In the genomic region with DNA sequence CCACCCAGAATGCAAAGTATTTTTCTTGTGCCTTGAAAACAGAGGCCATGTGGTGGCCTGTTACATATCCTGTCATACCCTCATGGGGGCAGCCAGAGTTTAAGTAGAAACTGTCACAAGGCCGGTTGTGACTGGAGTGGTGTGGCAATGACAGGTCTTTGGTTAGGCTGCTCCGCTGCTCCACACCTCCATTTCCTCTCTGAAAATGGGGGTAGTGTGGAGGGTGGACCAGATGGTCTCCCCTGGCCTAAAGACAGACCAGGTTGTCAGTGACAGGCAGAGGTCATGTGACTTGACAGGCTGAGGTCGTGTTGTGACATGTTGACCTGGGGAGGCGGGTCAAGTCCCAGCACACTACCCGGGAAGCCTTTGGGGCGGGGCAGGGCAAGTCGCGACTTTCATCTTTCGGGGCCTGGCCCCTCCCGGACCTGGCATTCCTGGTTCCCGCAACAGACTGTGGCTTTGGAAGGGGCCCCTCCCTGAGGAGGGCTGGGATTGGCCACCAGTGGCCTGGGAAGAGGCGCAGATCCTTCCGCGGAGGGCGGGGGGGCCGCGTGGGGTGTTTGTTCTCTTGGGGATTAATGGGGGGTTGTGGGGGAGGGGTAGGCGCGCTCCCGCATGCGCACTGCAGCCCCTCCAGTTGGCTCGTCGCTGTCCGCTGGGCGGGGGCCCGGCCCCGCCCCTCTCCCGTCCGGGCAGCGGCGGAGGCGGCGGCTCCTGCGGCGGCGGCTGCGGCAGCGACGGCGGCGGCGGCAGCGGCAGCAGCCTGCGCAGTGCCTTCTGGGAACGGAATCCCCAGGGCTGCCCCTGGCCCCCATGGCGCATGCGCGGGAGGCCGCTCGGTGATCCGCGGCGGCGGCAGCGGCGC, we compare ENCODE assay signal across 7 cellular contexts. TPM values are rescaled to one million over a fixed set of nuclear protein-coding genes. Genes with fewer than 3 reads are reported as not detected.
DNase-seq lines count a peak whose midpoint lies in the region; ATAC-seq and TF ChIP-seq lines count a peak whose summit lies in the region.

TSS of gene MBD6 (plus strand) at position 806 of the 868 bp plus-strand sequence. CDS start 1,480 bp downstream, outside the sequence.

- H3K4me3 Mint-ChIP-seq in T-helper 2 cell treated with Interferon-gamma antibody and Interleukin-4, amounts not matched to agents 5 μg/mL and 100 μg/mL, for 36 hours = peak within 1 kb of the TSS; percentile 97

- H3K27me3 Mint-ChIP-seq in T-helper 2 cell treated with Interferon-gamma antibody and Interleukin-4, amounts not matched to agents 5 μg/mL and 100 μg/mL, for 36 hours (ENCODE audit: low read depth) = peaks cover 5% of the 10 kb centered on the region

- H3K36me3 Mint-ChIP-seq in T-helper 2 cell treated with Interferon-gamma antibody and Interleukin-4, amounts not matched to agents 5 μg/mL and 100 μg/mL, for 36 hours (ENCODE audit: low read depth) = peaks cover 54% of the 10 kb centered on the region

- H3K27ac ChIP-seq in ascending aorta = peak within 1 kb of the TSS; percentile 97 to 99

- H3K4me3 ChIP-seq in ascending aorta = peak within 1 kb of the TSS; percentile 80 to 81

- no peak for TF ChIP-seq CTCF in ascending aorta (IDR thresholded peaks at IDR 0.05)

- intact Hi-C loops in ascending aorta (cut with DNase I) = loop anchor here (1.0 to 5.0 kb wide), 4 partner anchors 25 to 1405 kb away; partner anchors contain the start of genes DCTN2, NAB2, RPL41 and ZC3H10

- peak; percentile 84 for DNase-seq in NCI-H2029 (lab: John Stamatoyannopoulos, UW)
- DNase-seq in T-helper 2 cell treated with Interferon-gamma antibody and Interleukin-4, amounts not matched to agents 5 μg/mL and 100 μg/mL, for 36 hours (ENCODE audit: low spot score) = peak; percentile 94
- DNase-seq in ascending aorta (ENCODE audit: low spot score in 2 of 2) = peak; percentile 63 to 96
- DNase-seq in hepatic stellate cell (ENCODE audit: low spot score) = peak; percentile 99
- peak; percentile 89 for DNase-seq in retina

- no peaks in the 10 kb centered on the region for H3K27me3 ChIP-seq in ascending aorta

- H3K9me3 Mint-ChIP-seq in T-helper 2 cell treated with Interferon-gamma antibody and Interleukin-4, amounts not matched to agents 5 μg/mL and 100 μg/mL, for 36 hours = no peaks in the 10 kb centered on the region

- peak; percentile 77 for TF ChIP-seq POLR2A in GM18505 (IDR thresholded peaks at IDR 0.05; ENCODE audit: borderline replicate concordance, extremely low read depth, insufficient read depth, insufficient read length)

- ATAC-seq in GM18505 (IDR thresholded peaks at IDR 0.05; ENCODE audit: unreplicated experiment) (peak; percentile 40), HG02938 (IDR thresholded peaks at IDR 0.05; ENCODE audit: unreplicated experiment) (peak; percentile 41)

- H3K4me1 ChIP-seq in ascending aorta = peaks cover 29 to 52% of the 10 kb centered on the region in 2 donors

- no peaks in the 10 kb centered on the region for H3K9me3 ChIP-seq in ascending aorta

- peak within 1 kb of the TSS; percentile 100 for H3K27ac Mint-ChIP-seq in T-helper 2 cell treated with Interferon-gamma antibody and Interleukin-4, amounts not matched to agents 5 μg/mL and 100 μg/mL, for 36 hours

- peaks cover 27 to 32% of the 10 kb centered on the region in 2 donors for H3K36me3 ChIP-seq in ascending aorta

- H3K4me1 Mint-ChIP-seq in T-helper 2 cell treated with Interferon-gamma antibody and Interleukin-4, amounts not matched to agents 5 μg/mL and 100 μg/mL, for 36 hours (ENCODE audit: low read depth) = peaks cover 46% of the 10 kb centered on the region

RNA-seq across cellular contexts. Expression of gene MBD6, which starts in this region (rescaled TPM):
- total RNA-seq in ascending aorta = 48.5 TPM

Comparison
In these comparisons a context has a peak if more than half of its experiments do, and no peak if none do; other contexts are left out.
1. Peak in every context shown above with its lines: DNase-seq, ATAC-seq, H3K4me3 ChIP-seq and H3K27ac ChIP-seq.